ENCODE assay signal across 8 cellular contexts in genomic region chr7:4797858-4798705, GRCh38. TPM values are rescaled to one million over a fixed set of nuclear protein-coding genes. Genes with fewer than 3 reads are reported as not detected.
DNase-seq lines count a peak whose midpoint lies in the region; ATAC-seq and TF ChIP-seq lines count a peak whose summit lies in the region.

No MANE protein-coding gene starts in this region.

- no peak overlapping the region for H3K4me3 Mint-ChIP-seq in activated B cell treated with CpG ODN at 0.5 μM for 24 hours

- H3K4me1 Mint-ChIP-seq in activated B cell treated with CpG ODN at 0.5 μM for 24 hours = no peaks in the 10 kb centered on the region

- peak; percentile 96 for ATAC-seq in activated B cell treated with CpG ODN at 0.5 μM for 24 hours (ENCODE audit: low read depth)
- ATAC-seq in right lobe of liver = peak; percentile 81 to 90 (median 86)
- no peak for ATAC-seq in omental fat pad (ENCODE audit: low FRiP score)

- H3K36me3 Mint-ChIP-seq in activated B cell treated with CpG ODN at 0.5 μM for 24 hours (ENCODE audit: low read depth) = no peaks in the 10 kb centered on the region

- no peaks in the 10 kb centered on the region for H3K36me3 ChIP-seq in right lobe of liver

- CTCF ChIA-PET in activated B cell treated with CpG ODN at 0.5 μM for 24 hours (lab: Charles Lee) = interaction anchor here (0.7 to 3.6 kb wide), 5 partner anchors 12 to 299 kb away, joined by 3 to 35 read pairs (median 3); no protein-coding TSS in a partner anchor

- WGBS in right lobe of liver (ENCODE audit: insufficient coverage, low coverage, low lambda C conversion rate, missing lambda C conversion rate) = 23% methylated on average over 14 of the region's 37 CpGs

- H3K27me3 ChIP-seq in right lobe of liver = no peaks in the 10 kb centered on the region

- H3K27me3 Mint-ChIP-seq in activated B cell treated with CpG ODN at 0.5 μM for 24 hours = no peaks in the 10 kb centered on the region

- H3K4me3 ChIP-seq in right lobe of liver = no peak overlapping the region

- TF ChIP-seq CTCF in activated B cell treated with CpG ODN at 0.5 μM for 24 hours (IDR thresholded peaks at IDR 0.05) = peak; percentile 24
- TF ChIP-seq CTCF in right lobe of liver (IDR thresholded peaks at IDR 0.05) = peak; percentile 58 to 90 (median 86)
- peak in 1 of 3 donors; percentile 37 for TF ChIP-seq CTCF in omental fat pad (IDR thresholded peaks at IDR 0.05)

- H3K9me3 ChIP-seq in right lobe of liver = no peaks in the 10 kb centered on the region

- intact Hi-C loops in activated B cell treated with CpG ODN at 0.5 μM for 24 hours (cut with micrococcal nuclease) (loop anchor here (1.0 kb wide), 1 partner anchor 287 kb away; no protein-coding TSS in a partner anchor), right lobe of liver (cut with DNase I) (no loop called here)

- H3K4me1 ChIP-seq in right lobe of liver = no peaks in the 10 kb centered on the region

- POLR2A ChIA-PET in activated B cell treated with CpG ODN at 0.5 μM for 24 hours (lab: Charles Lee) = interaction anchor here (0.6 to 0.7 kb wide), 2 partner anchors 23 to 271 kb away, joined by 4 to 13 read pairs; partner anchors contain the start of gene AP5Z1

- DNase-seq in activated gamma-delta T cell treated with Interleukin-2 at 50 U/mL for 16 hours (peak; percentile 51), activated gamma-delta T cell (lab: John Stamatoyannopoulos, UW) (no peak), HPDE6-E6E7 (ENCODE audit: extremely low spot score) (peak; percentile 50), activated B cell treated with CpG ODN at 0.5 μM for 24 hours (peak; percentile 69), cerebellum (ENCODE audit: low spot score) (peak; percentile 77), right lobe of liver (peak in 2 of 3 donors; percentile 54 to 65), omental fat pad (ENCODE audit: low spot score) (no peak)
- DNase-seq in stimulated activated CD8-positive, alpha-beta memory T cell treated with anti-CD3 and anti-CD28 coated beads, Interleukin-2, amount 100 ng/mL, for 48 hours (ENCODE audit: low read depth in 2 of 2) = peak; percentile 40 to 56

- H3K27ac ChIP-seq in right lobe of liver = no peak overlapping the region

- no peak for TF ChIP-seq POLR2A in right lobe of liver (IDR thresholded peaks at IDR 0.05)

- H3K9me3 Mint-ChIP-seq in activated B cell treated with CpG ODN at 0.5 μM for 24 hours = no peaks in the 10 kb centered on the region

- no peak overlapping the region for H3K27ac Mint-ChIP-seq in activated B cell treated with CpG ODN at 0.5 μM for 24 hours

RNA-seq across cellular contexts. Expression of gene AP5Z1, which starts 22.7 kb away (rescaled TPM):
- total RNA-seq in activated B cell treated with CpG ODN at 0.5 μM for 24 hours (98.3 and 111 TPM in 2 replicates), cerebellum (14.9 TPM), right lobe of liver (10 to 100 TPM in 5 of 6 experiments, 1 to 10 TPM in 1; 9.7 to 23.6 (median 14.2) TPM), omental fat pad (10 to 100 TPM; 14.8 to 36.9 (median 28.1) TPM)

Comparison
In these comparisons a context has a peak if more than half of its experiments do, and no peak if none do; other contexts are left out.
1. DNase-seq: peak in activated gamma-delta T cell treated with Interleukin-2 at 50 U/mL for 16 hours (single experiment), HPDE6-E6E7 (single experiment), activated B cell treated with CpG ODN at 0.5 μM for 24 hours (single experiment), cerebellum (single experiment), right lobe of liver (2 of 3) and stimulated activated CD8-positive, alpha-beta memory T cell treated with anti-CD3 and anti-CD28 coated beads, Interleukin-2, amount 100 ng/mL, for 48 hours (2 of 2); none in activated gamma-delta T cell (single experiment) and omental fat pad (single experiment).